Comparison of ENCODE assay signal across 13 cellular contexts in the genomic region with DNA sequence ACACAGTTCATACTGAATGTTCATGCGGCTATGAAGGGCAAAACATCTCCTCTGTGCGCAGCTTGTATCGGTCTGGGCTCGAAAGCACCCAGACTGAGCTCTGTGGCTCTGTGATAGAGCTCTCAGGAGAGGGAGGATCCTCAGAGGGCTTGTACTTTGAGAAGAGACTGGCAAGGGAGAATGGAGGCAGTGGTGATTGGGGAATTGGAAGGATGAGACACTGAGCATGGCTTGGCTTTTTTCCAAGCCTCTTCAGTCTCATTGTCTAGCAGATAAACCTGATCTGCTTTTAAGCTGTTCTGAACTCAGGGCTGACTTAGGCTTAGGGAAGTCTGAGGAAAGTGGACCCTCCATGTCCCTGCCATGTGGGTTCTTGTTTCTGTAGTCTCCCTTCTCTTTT. TPM values are rescaled to one million over a fixed set of nuclear protein-coding genes. Genes with fewer than 3 reads are reported as not detected.
DNase-seq lines count a peak whose midpoint lies in the region; ATAC-seq and TF ChIP-seq lines count a peak whose summit lies in the region.
"Had no signal": no experiment of that assay in that cellular context is flagged by ENCODE, and none has a peak within 500 bp of the region (broad histone marks: within the 10 kb centered on the region; RNA-seq: fewer than 3 reads in every experiment).

No MANE protein-coding gene starts in this region.

- no peak overlapping the region for H3K9ac ChIP-seq in neural progenitor cell

- H3K79me2 ChIP-seq in neural progenitor cell (ENCODE audit: low read depth) = peaks cover 82% of the 10 kb centered on the region

- peaks cover 7% of the 10 kb centered on the region for H3K4me1 ChIP-seq in neural progenitor cell

- no peaks in the 10 kb centered on the region for H3K27me3 ChIP-seq in neural progenitor cell

- no peak overlapping the region for H3K4me3 Mint-ChIP-seq in neural progenitor cell
- no peak overlapping the region for H3K4me3 Mint-ChIP-seq in activated CD4-positive, alpha-beta memory T cell treated with anti-CD3 and anti-CD28 coated beads, Interleukin-2, amount 10 ng/mL, durations not matched to agents 7 days and 5 days
- H3K4me3 Mint-ChIP-seq: natural killer cell had no signal

- H3K27ac ChIP-seq in neural progenitor cell = peak overlapping the region; percentile 81

- POLR2A ChIA-PET in activated CD4-positive, alpha-beta memory T cell treated with anti-CD3 and anti-CD28 coated beads, Interleukin-2, amount 10 ng/mL, durations not matched to agents 7 days and 5 days (lab: Charles Lee) = no interaction called here

- H3K27me3 Mint-ChIP-seq in neural progenitor cell (ENCODE audit: insufficient read depth, low read depth) = peaks cover 2% of the 10 kb centered on the region
- H3K27me3 Mint-ChIP-seq in activated CD4-positive, alpha-beta memory T cell treated with anti-CD3 and anti-CD28 coated beads, Interleukin-2, amount 10 ng/mL, durations not matched to agents 7 days and 5 days = no peaks in the 10 kb centered on the region

- H3K9me3 ChIP-seq in neural progenitor cell (ENCODE audit: low read depth) = no peaks in the 10 kb centered on the region

- DNase-seq in NCI-H2029 (lab: John Stamatoyannopoulos, UW) (peak; percentile 70), NCI-H2029 treated with DMSO at 0.1 percent for 48 hours (lab: John Stamatoyannopoulos, UW) (no peak), NCI-H748 treated with DMSO at 0.1 percent for 48 hours (lab: John Stamatoyannopoulos, UW) (peak; percentile 2), dermis blood vessel endothelial cell (peak; percentile 10), neural progenitor cell (ENCODE audit: low spot score) (no peak), UCSD-AML1 (lab: John Stamatoyannopoulos, UW; ENCODE audit: unreplicated experiment) (no peak)
- no peak for DNase-seq in activated CD4-positive, alpha-beta memory T cell treated with anti-CD3 and anti-CD28 coated beads, Interleukin-2, amount 10 ng/mL, durations not matched to agents 7 days and 5 days
- DNase-seq: activated CD4-positive, alpha-beta T cell treated with anti-CD3 and anti-CD28 coated beads for 48 hours; natural killer cell; NCI-H226; SIG-M5; stimulated activated CD4-positive, alpha-beta T cell treated with anti-CD3 and anti-CD28 coated beads, Interleukin-12 subunit alpha, Interleukin-12 subunit beta, amount 100 ng/mL, for 4 hours had no signal

- peaks cover 14% of the 10 kb centered on the region for H3F3A ChIP-seq in neural progenitor cell (ENCODE audit: low read depth)

- peaks cover 15% of the 10 kb centered on the region for H4K20me1 ChIP-seq in neural progenitor cell (ENCODE audit: low read depth)

- H2AFZ ChIP-seq in neural progenitor cell (replicated peaks) = no peak overlapping the region

- H3K4me1 Mint-ChIP-seq in neural progenitor cell = peaks cover 8% of the 10 kb centered on the region
- H3K4me1 Mint-ChIP-seq in activated CD4-positive, alpha-beta memory T cell treated with anti-CD3 and anti-CD28 coated beads, Interleukin-2, amount 10 ng/mL, durations not matched to agents 7 days and 5 days = peaks cover 3% of the 10 kb centered on the region

- H3K36me3 ChIP-seq in neural progenitor cell = no peaks in the 10 kb centered on the region

- peaks cover 17% of the 10 kb centered on the region for H3K9me3 Mint-ChIP-seq in neural progenitor cell
- no peaks in the 10 kb centered on the region for H3K9me3 Mint-ChIP-seq in activated CD4-positive, alpha-beta memory T cell treated with anti-CD3 and anti-CD28 coated beads, Interleukin-2, amount 10 ng/mL, durations not matched to agents 7 days and 5 days
- H3K9me3 Mint-ChIP-seq: natural killer cell had no signal

- TF ChIP-seq CTCF in neural progenitor cell (IDR thresholded peaks at IDR 0.05) = no peak

- no peak overlapping the region for H3K27ac Mint-ChIP-seq in neural progenitor cell
- no peak overlapping the region for H3K27ac Mint-ChIP-seq in activated CD4-positive, alpha-beta memory T cell treated with anti-CD3 and anti-CD28 coated beads, Interleukin-2, amount 10 ng/mL, durations not matched to agents 7 days and 5 days

- CTCF ChIA-PET in activated CD4-positive, alpha-beta memory T cell treated with anti-CD3 and anti-CD28 coated beads, Interleukin-2, amount 10 ng/mL, durations not matched to agents 7 days and 5 days (lab: Charles Lee) = interaction anchor here (0.7 kb wide), 1 partner anchor 10 kb away, joined by 3 read pairs; no protein-coding TSS in a partner anchor

- H3K4me3 ChIP-seq in neural progenitor cell = no peak overlapping the region

- no peak overlapping the region for H3K4me2 ChIP-seq in neural progenitor cell

- ATAC-seq in HG03342 (IDR thresholded peaks at IDR 0.05; ENCODE audit: unreplicated experiment) = no peak
- ATAC-seq: natural killer cell had no signal

- peaks cover 24% of the 10 kb centered on the region for H3K36me3 Mint-ChIP-seq in neural progenitor cell
- peaks cover 11% of the 10 kb centered on the region for H3K36me3 Mint-ChIP-seq in activated CD4-positive, alpha-beta memory T cell treated with anti-CD3 and anti-CD28 coated beads, Interleukin-2, amount 10 ng/mL, durations not matched to agents 7 days and 5 days (ENCODE audit: low read depth)
- H3K36me3 Mint-ChIP-seq: natural killer cell had no signal

RNA-seq across cellular contexts. Expression of a gene that starts 43.0 kb away (rescaled TPM):
- total RNA-seq in dermis blood vessel endothelial cell (18.9 and 19.7 TPM in 2 replicates), neural progenitor cell (ENCODE audit: low replicate concordance) (30.5 and 31.7 TPM in 2 replicates)
- total RNA-seq in activated CD4-positive, alpha-beta memory T cell treated with anti-CD3 and anti-CD28 coated beads, Interleukin-2, amount 10 ng/mL, durations not matched to agents 7 days and 5 days = 10 to 100 TPM; 30.4 to 30.5 TPM

Comparison
In these comparisons a context has a peak if more than half of its experiments do, and no peak if none do; other contexts are left out.
1. DNase-seq: peak in NCI-H2029 (single experiment), NCI-H748 treated with DMSO at 0.1 percent for 48 hours (single experiment) and dermis blood vessel endothelial cell (single experiment); none in NCI-H2029 treated with DMSO at 0.1 percent for 48 hours (single experiment), neural progenitor cell (single experiment), activated CD4-positive, alpha-beta memory T cell treated with anti-CD3 and anti-CD28 coated beads, Interleukin-2, amount 10 ng/mL, durations not matched to agents 7 days and 5 days (single experiment) and UCSD-AML1 (single experiment).